15 cellular contexts compared by ENCODE assay signal in the genomic region with DNA sequence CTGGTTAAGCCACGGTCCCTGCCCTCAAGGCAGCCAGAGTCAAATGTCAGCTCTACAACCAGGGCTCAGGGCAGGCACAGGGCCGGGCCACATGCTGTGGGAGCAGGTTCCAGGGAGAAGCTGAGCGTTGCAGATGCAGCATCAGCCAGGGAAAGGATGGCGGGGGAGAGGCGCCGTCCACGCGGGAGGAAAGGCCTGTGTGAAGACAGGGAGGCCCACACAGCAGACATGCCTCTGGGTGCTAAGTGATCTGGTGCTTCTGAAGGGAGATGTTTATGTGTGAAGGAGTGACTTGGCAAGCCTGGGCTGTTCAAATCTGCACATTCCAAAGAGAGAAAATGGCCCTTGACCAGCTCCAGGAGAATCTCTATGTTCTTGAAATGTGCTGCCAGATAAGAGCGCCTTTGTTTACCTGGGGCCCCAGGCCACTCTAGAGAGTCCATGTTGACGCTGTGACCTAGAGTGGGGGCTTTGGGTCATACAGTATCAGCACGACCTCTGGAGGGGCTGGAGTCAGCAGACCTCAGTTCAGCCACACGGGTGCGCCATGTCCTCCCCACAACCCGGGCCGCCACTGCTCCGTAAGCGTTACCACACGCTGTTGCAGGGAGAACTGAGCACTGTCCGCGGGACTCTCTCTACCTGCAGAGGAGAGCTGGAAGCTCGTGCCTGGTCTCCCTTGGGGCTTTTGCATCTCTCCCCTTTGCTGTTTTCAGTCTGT. TPM values are rescaled to one million over a fixed set of nuclear protein-coding genes. Genes with fewer than 3 reads are reported as not detected.
DNase-seq lines count a peak whose midpoint lies in the region; TF ChIP-seq lines count a peak whose summit lies in the region.
"Had no signal": no experiment of that assay in that cellular context is flagged by ENCODE, and none has a peak within 500 bp of the region (broad histone marks: within the 10 kb centered on the region; RNA-seq: fewer than 3 reads in every experiment).

No MANE protein-coding gene starts in this region.

- H3K27me3 ChIP-seq in WERI-Rb-1 (ENCODE audit: insufficient read depth, low read depth, severe bottlenecking) (no peaks in the 10 kb centered on the region), testis (no peaks in the 10 kb centered on the region), colonic mucosa (no peaks in the 10 kb centered on the region)
- H3K27me3 ChIP-seq: pancreas had no signal

- H3K36me3 ChIP-seq in WERI-Rb-1: peaks cover 90% of the 10 kb centered on the region
- no peaks in the 10 kb centered on the region for H3K36me3 ChIP-seq in testis (ENCODE audit: low read depth, missing control alignments)
- peaks cover 6% of the 10 kb centered on the region for H3K36me3 ChIP-seq in colonic mucosa

- TF ChIP-seq CTCF in WERI-Rb-1 (IDR thresholded peaks at IDR 0.05; ENCODE audit: low read depth, low read length) (peak; percentile 29; the same call in 1 of the 2 replicates), testis (IDR thresholded peaks at IDR 0.05) (no peak), colonic mucosa (IDR thresholded peaks at IDR 0.05) (no peak)

- H3K9ac ChIP-seq in colonic mucosa (ENCODE audit: low read depth in 2 of 2, low read length in 2 of 2): no peak overlapping the region

- no peak for DNase-seq in activated naive CD4-positive, alpha-beta T cell treated with anti-CD3 and anti-CD28 coated beads for 36 hours
- DNase-seq in activated naive CD4-positive, alpha-beta T cell treated with anti-CD3 and anti-CD28 coated beads, Interleukin-2, amount 50 U/mL, for 16 hours: no peak
- DNase-seq in WERI-Rb-1: no peak
- peak; percentile 59 for DNase-seq in iPS-NIHi11 (ENCODE audit: low spot score)
- DNase-seq in testis: peak; percentile 62
- DNase-seq in stimulated activated CD4-positive, alpha-beta T cell treated with anti-CD3 and anti-CD28 coated beads, Interleukin-2, amount 100 ng/mL, for 24 hours: no peak
- DNase-seq in colonic mucosa: no peak
- no peak for DNase-seq in T-helper 2 cell
- DNase-seq: activated T-cell treated with anti-CD3 and anti-CD28 coated beads, Interleukin-2, amount 50 U/mL, for 48 hours; foreskin fibroblast; left colon; NCI-H2171 treated with DMSO at 0.1 percent for 48 hours; pancreas; stimulated activated CD4-positive, alpha-beta T cell treated with anti-CD3 and anti-CD28 coated beads, Interleukin-4, amount 100 ng/mL, for 1 hour had no signal

- 53 to 68% methylated on average over 14 to 21 of the region's 21 CpGs for WGBS in testis, 2 donors

- no peaks in the 10 kb centered on the region for H3K27me3 Mint-ChIP-seq in activated naive CD4-positive, alpha-beta T cell treated with anti-CD3 and anti-CD28 coated beads for 36 hours (ENCODE audit: low read depth)

- H3K9me3 ChIP-seq in WERI-Rb-1 (ENCODE audit: severe bottlenecking) (no peaks in the 10 kb centered on the region), testis (no peaks in the 10 kb centered on the region), colonic mucosa (no peaks in the 10 kb centered on the region)
- H3K9me3 ChIP-seq: pancreas had no signal

- no peak overlapping the region for H3K4me3 Mint-ChIP-seq in activated naive CD4-positive, alpha-beta T cell treated with anti-CD3 and anti-CD28 coated beads for 36 hours

- H3K27ac ChIP-seq in WERI-Rb-1 (no peak overlapping the region), testis (peak overlapping the region; percentile 21 to 39), colonic mucosa (no peak overlapping the region)
- H3K27ac ChIP-seq: coronary artery, pancreas had no signal

- CTCF ChIA-PET in activated naive CD4-positive, alpha-beta T cell treated with anti-CD3 and anti-CD28 coated beads for 36 hours (lab: Charles Lee): interaction anchor here (1.6 kb wide), 1 partner anchor 23 kb away, joined by 6 read pairs; no protein-coding TSS in a partner anchor

- no peak for TF ChIP-seq POLR2A in testis (IDR thresholded peaks at IDR 0.05)

- peaks cover 49% of the 10 kb centered on the region for H3K4me1 Mint-ChIP-seq in activated naive CD4-positive, alpha-beta T cell treated with anti-CD3 and anti-CD28 coated beads for 36 hours (ENCODE audit: low read depth)

- no peaks in the 10 kb centered on the region for H3K9me3 Mint-ChIP-seq in activated naive CD4-positive, alpha-beta T cell treated with anti-CD3 and anti-CD28 coated beads for 36 hours

- intact Hi-C loops in activated naive CD4-positive, alpha-beta T cell treated with anti-CD3 and anti-CD28 coated beads for 36 hours (cut with micrococcal nuclease): no loop called here
- intact Hi-C loops in testis (cut with DNase I; ENCODE audit: low total_unique reads) (no loop called here), colonic mucosa (cut with DNase I) (no loop called here)

- peak overlapping the region; percentile 90 for H3K27ac Mint-ChIP-seq in activated naive CD4-positive, alpha-beta T cell treated with anti-CD3 and anti-CD28 coated beads for 36 hours

- peaks cover 62% of the 10 kb centered on the region for H3K36me3 Mint-ChIP-seq in activated naive CD4-positive, alpha-beta T cell treated with anti-CD3 and anti-CD28 coated beads for 36 hours (ENCODE audit: low read depth)

- no peak overlapping the region for H3K4me3 ChIP-seq in WERI-Rb-1 (ENCODE audit: low read depth, low read length)
- H3K4me3 ChIP-seq in testis: no peak overlapping the region
- H3K4me3 ChIP-seq in colonic mucosa: no peak overlapping the region
- H3K4me3 ChIP-seq: coronary artery, pancreas had no signal

- H3K4me1 ChIP-seq in testis (peaks cover 30% of the 10 kb centered on the region), colonic mucosa (no peaks in the 10 kb centered on the region)
- H3K4me1 ChIP-seq: pancreas had no signal

RNA-seq across cellular contexts. Expression of a gene that starts 15.9 kb away (rescaled TPM):
- total RNA-seq in activated naive CD4-positive, alpha-beta T cell treated with anti-CD3 and anti-CD28 coated beads for 36 hours: 1 to 10 TPM; 8.0 to 8.8 TPM
- total RNA-seq in testis (10 to 100 TPM; 31.3 to 38.5 TPM), colonic mucosa (10 to 100 TPM; 16.7 to 24.7 TPM)
- polyA plus RNA-seq in testis (ENCODE audit: insufficient read depth, low read depth, low replicate concordance): 64.5 TPM

RNA-seq across cellular contexts. Expression of a gene that starts 16.2 kb away (rescaled TPM):
- 10 to 100 TPM; 89.2 to 92.5 TPM for total RNA-seq in activated naive CD4-positive, alpha-beta T cell treated with anti-CD3 and anti-CD28 coated beads for 36 hours
- total RNA-seq in testis: 100 to 1,000 TPM in 1 of 2 donors, 10 to 100 TPM in 1; 78.4 to 112 TPM
- 135 TPM for polyA plus RNA-seq in testis (ENCODE audit: insufficient read depth, low read depth, low replicate concordance)
- total RNA-seq in colonic mucosa: 10 to 100 TPM; 34.8 to 59.8 TPM

RNA-seq across cellular contexts. Expression of a gene that starts 16.4 kb away (rescaled TPM):
- 1 to 10 TPM; 7.2 to 7.5 TPM for total RNA-seq in activated naive CD4-positive, alpha-beta T cell treated with anti-CD3 and anti-CD28 coated beads for 36 hours
- total RNA-seq in testis (10 to 100 TPM; 17.1 to 20.4 TPM), colonic mucosa (1 to 10 TPM; 1.0 to 2.4 TPM)
- 61.9 TPM for polyA plus RNA-seq in testis (ENCODE audit: insufficient read depth, low read depth, low replicate concordance)

RNA-seq across cellular contexts. Expression of a gene that starts 35.6 kb away (rescaled TPM):
- total RNA-seq in activated naive CD4-positive, alpha-beta T cell treated with anti-CD3 and anti-CD28 coated beads for 36 hours: 10 to 100 TPM; 29.8 to 32.4 TPM
- total RNA-seq in testis (10 to 100 TPM; 47.2 to 49.1 TPM), colonic mucosa (10 to 100 TPM; 29.4 to 33.7 TPM)
- 31.1 TPM for polyA plus RNA-seq in testis (ENCODE audit: insufficient read depth, low read depth, low replicate concordance)

RNA-seq across cellular contexts. Expression of a gene that starts 36.0 kb away (rescaled TPM):
- 10 to 100 TPM; 13.3 to 14.2 TPM for total RNA-seq in activated naive CD4-positive, alpha-beta T cell treated with anti-CD3 and anti-CD28 coated beads for 36 hours
- total RNA-seq in testis (10 to 100 TPM; 35.0 to 35.7 TPM), colonic mucosa (10 to 100 TPM; 32.7 to 74.9 TPM)
- 42.8 TPM for polyA plus RNA-seq in testis (ENCODE audit: insufficient read depth, low read depth, low replicate concordance)

Comparison
In these comparisons a context has a peak if more than half of its experiments do, and no peak if none do; other contexts are left out.
1. DNase-seq: peak in iPS-NIHi11 (single experiment) and testis (single experiment); none in activated naive CD4-positive, alpha-beta T cell treated with anti-CD3 and anti-CD28 coated beads for 36 hours (single experiment), activated naive CD4-positive, alpha-beta T cell treated with anti-CD3 and anti-CD28 coated beads, Interleukin-2, amount 50 U/mL, for 16 hours (single experiment), WERI-Rb-1 (single experiment), stimulated activated CD4-positive, alpha-beta T cell treated with anti-CD3 and anti-CD28 coated beads, Interleukin-2, amount 100 ng/mL, for 24 hours (0 of 2), colonic mucosa (single experiment) and T-helper 2 cell (0 of 5).
2. H3K27ac ChIP-seq: peak in testis (2 of 2); none in WERI-Rb-1 (single experiment) and colonic mucosa (single experiment).